In genomic region chr5:39106332-39106731, GRCh38 we compare ENCODE assay signal across 13 cellular contexts. TPM values are rescaled to one million over a fixed set of nuclear protein-coding genes. Genes with fewer than 3 reads are reported as not detected.
A peak's percentile ranks its signal among the peaks of the same experiment; 100 is the strongest.
DNase-seq lines count a peak whose midpoint lies in the region; ATAC-seq, FAIRE-seq and TF ChIP-seq lines count a peak whose summit lies in the region.
"Had no signal": no experiment of that assay in that cellular context is flagged by ENCODE, and none has a peak within 500 bp of the region (broad histone marks: within the 10 kb centered on the region; RNA-seq: fewer than 3 reads in every experiment).

No MANE protein-coding gene starts in this region.

- peaks cover 26% of the 10 kb centered on the region for H3K4me1 Mint-ChIP-seq in T-helper 17 cell

- no peak overlapping the region for H3K4me3 ChIP-seq in hepatocyte
- H3K4me3 ChIP-seq: uterus had no signal

- peaks cover 4% of the 10 kb centered on the region for H3K4me1 ChIP-seq in hepatocyte (ENCODE audit: insufficient read depth)

- H3K79me2 ChIP-seq in hepatocyte: no peaks in the 10 kb centered on the region

- H3K36me3 ChIP-seq in hepatocyte (replicated peaks; ENCODE audit: insufficient read depth, low read depth): no peaks in the 10 kb centered on the region
- H3K36me3 ChIP-seq: uterus had no signal

- no peaks in the 10 kb centered on the region for H4K20me1 ChIP-seq in hepatocyte (ENCODE audit: insufficient read depth, poor library complexity, severe bottlenecking)

- H3K9me3 ChIP-seq in T-helper 17 cell (ENCODE audit: control insufficient read depth, low read length, poor library complexity, severe bottlenecking): no peaks in the 10 kb centered on the region
- no peaks in the 10 kb centered on the region for H3K9me3 ChIP-seq in hepatocyte (ENCODE audit: low read depth)
- H3K9me3 ChIP-seq: uterus had no signal

- no peak overlapping the region for H3K27ac ChIP-seq in hepatocyte
- H3K27ac ChIP-seq: uterus had no signal

- H3K4me3 Mint-ChIP-seq in T-helper 17 cell: no peak overlapping the region
- H3K4me3 Mint-ChIP-seq: T-helper 1 cell treated with Interleukin-12 subunit alpha and Interleukin-12 subunit beta and Interleukin-4 antibody, amounts not matched to agents 30 μg/mL and 1 μg/mL, for 36 hours had no signal

- no peaks in the 10 kb centered on the region for H3K27me3 Mint-ChIP-seq in T-helper 17 cell

- WGBS in hepatocyte (ENCODE audit: low lambda C conversion rate, missing lambda C conversion rate): 74% methylated on average over 1 of the region's 1 CpG

- H3K27ac Mint-ChIP-seq in T-helper 17 cell: peak overlapping the region; percentile 4
- H3K27ac Mint-ChIP-seq: T-helper 1 cell treated with Interleukin-12 subunit alpha and Interleukin-12 subunit beta and Interleukin-4 antibody, amounts not matched to agents 30 μg/mL and 1 μg/mL, for 36 hours had no signal

- TF ChIP-seq CTCF in AG09319 (IDR thresholded peaks at IDR 0.05; ENCODE audit: low read depth, low read length) (peak; percentile 23), GM12872 (IDR thresholded peaks at IDR 0.05; ENCODE audit: insufficient read depth, low read depth, low read length) (0 out of 3 replicates have a peak, but pooled peaks have one; percentile 10), hepatocyte (IDR thresholded peaks at IDR 0.05; ENCODE audit: poor library complexity) (peak; percentile 32)

- no peaks in the 10 kb centered on the region for H3K27me3 ChIP-seq in hepatocyte
- H3K27me3 ChIP-seq: uterus had no signal

- no peaks in the 10 kb centered on the region for H3K9me2 ChIP-seq in hepatocyte (replicated peaks; ENCODE audit: insufficient read depth)

- H2AFZ ChIP-seq in hepatocyte: no peak overlapping the region

- no peak for DNase-seq in AG09319 (ENCODE audit: extremely low read depth, low read depth)
- no peak for DNase-seq in T-helper 17 cell
- DNase-seq in hepatocyte (ENCODE audit: low spot score): no peak
- no peak for DNase-seq in RCC 7860 (ENCODE audit: low spot score)
- no peak for DNase-seq in NCI-H2107 treated with DMSO at 0.1 percent for 48 hours (lab: John Stamatoyannopoulos, UW; ENCODE audit: unreplicated experiment)
- no peak for DNase-seq in RPMI8226
- no peak for DNase-seq in activated CD4-positive, alpha-beta T cell treated with anti-CD3 and anti-CD28 coated beads, Interleukin-2, amount 50 U/mL, for 48 hours
- DNase-seq: activated CD8-positive, alpha-beta memory T cell treated with anti-CD3 and anti-CD28 coated beads, Interleukin-2, amount 50 U/mL, for 48 hours; NCI-H524; nucleus accumbens; uterus had no signal

- FAIRE-seq in RCC 7860 (lab: Jason Lieb, UNC): no peak

- no peak for ATAC-seq in T-helper 17 cell

- no peak overlapping the region for H3K4me2 ChIP-seq in hepatocyte

- peaks cover 14% of the 10 kb centered on the region for H3K36me3 Mint-ChIP-seq in T-helper 17 cell (ENCODE audit: low read depth)

RNA-seq across cellular contexts. Expression of gene RICTOR, which starts 32.1 kb away (rescaled TPM):
- 10 to 100 TPM; 84.8 to 88.8 TPM for total RNA-seq in T-helper 17 cell
- total RNA-seq in hepatocyte: 24.9 and 29.1 TPM in 2 replicates
- 8.0 and 8.5 TPM in 2 replicates for polyA plus RNA-seq in hepatocyte
